Comparison of ENCODE assay signal across 7 cellular contexts in genomic region chr14:70188608-70189540, GRCh38. TPM values are rescaled to one million over a fixed set of nuclear protein-coding genes. Genes with fewer than 3 reads are reported as not detected.
DNase-seq lines count a peak whose midpoint lies in the region; ATAC-seq and TF ChIP-seq lines count a peak whose summit lies in the region.

A gene with protein sequence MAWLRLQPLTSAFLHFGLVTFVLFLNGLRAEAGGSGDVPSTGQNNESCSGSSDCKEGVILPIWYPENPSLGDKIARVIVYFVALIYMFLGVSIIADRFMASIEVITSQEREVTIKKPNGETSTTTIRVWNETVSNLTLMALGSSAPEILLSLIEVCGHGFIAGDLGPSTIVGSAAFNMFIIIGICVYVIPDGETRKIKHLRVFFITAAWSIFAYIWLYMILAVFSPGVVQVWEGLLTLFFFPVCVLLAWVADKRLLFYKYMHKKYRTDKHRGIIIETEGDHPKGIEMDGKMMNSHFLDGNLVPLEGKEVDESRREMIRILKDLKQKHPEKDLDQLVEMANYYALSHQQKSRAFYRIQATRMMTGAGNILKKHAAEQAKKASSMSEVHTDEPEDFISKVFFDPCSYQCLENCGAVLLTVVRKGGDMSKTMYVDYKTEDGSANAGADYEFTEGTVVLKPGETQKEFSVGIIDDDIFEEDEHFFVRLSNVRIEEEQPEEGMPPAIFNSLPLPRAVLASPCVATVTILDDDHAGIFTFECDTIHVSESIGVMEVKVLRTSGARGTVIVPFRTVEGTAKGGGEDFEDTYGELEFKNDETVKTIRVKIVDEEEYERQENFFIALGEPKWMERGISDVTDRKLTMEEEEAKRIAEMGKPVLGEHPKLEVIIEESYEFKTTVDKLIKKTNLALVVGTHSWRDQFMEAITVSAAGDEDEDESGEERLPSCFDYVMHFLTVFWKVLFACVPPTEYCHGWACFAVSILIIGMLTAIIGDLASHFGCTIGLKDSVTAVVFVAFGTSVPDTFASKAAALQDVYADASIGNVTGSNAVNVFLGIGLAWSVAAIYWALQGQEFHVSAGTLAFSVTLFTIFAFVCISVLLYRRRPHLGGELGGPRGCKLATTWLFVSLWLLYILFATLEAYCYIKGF (minus strand): TSS chr14:70188951. CDS start chr14:70168422, 20,529 bp downstream.

- no peak within 1 kb of the TSS for H3K27ac Mint-ChIP-seq in chondrocyte (ENCODE audit: unreplicated experiment)

- TF ChIP-seq POLR2A in GM10847 (IDR thresholded peaks at IDR 0.05; ENCODE audit: extremely low read depth, insufficient read length): peak; percentile 52
- TF ChIP-seq POLR2A in Peyer's patch (IDR thresholded peaks at IDR 0.05): no peak

- H3K4me3 ChIP-seq in Peyer's patch: peak within 1 kb of the TSS; percentile 15 to 56 (median 43)

- H3K36me3 ChIP-seq in Peyer's patch: no peaks in the 10 kb centered on the region

- H3K27me3 ChIP-seq in Peyer's patch: peaks cover 0 to 12% of the 10 kb centered on the region in 2 donors

- peaks cover 0 to 23% (median 7%) of the 10 kb centered on the region in 4 donors for H3K4me1 ChIP-seq in Peyer's patch

- peak within 1 kb of the TSS in 2 of 4 donors; percentile 13 to 41 for H3K27ac ChIP-seq in Peyer's patch

- no peaks in the 10 kb centered on the region for H3K9me3 ChIP-seq in Peyer's patch

- no peaks in the 10 kb centered on the region for H3K36me3 Mint-ChIP-seq in chondrocyte (ENCODE audit: low read depth)

- H3K4me3 Mint-ChIP-seq in chondrocyte (ENCODE audit: unreplicated experiment): peak within 1 kb of the TSS; percentile 78

- peak in 1 of 3 donors; percentile 52 for DNase-seq in Peyer's patch
- DNase-seq in chondrocyte (ENCODE audit: low spot score): no peak
- peak; percentile 49 for DNase-seq in kidney glomerular epithelial cell (lab: John Stamatoyannopoulos, UW)
- peak; percentile 18 for DNase-seq in stimulated activated CD4-positive, alpha-beta T cell treated with anti-CD3 and anti-CD28 coated beads, Interleukin-4, amount 100 ng/mL, for 1 hour
- DNase-seq in OCI-M1 (lab: John Stamatoyannopoulos, UW): no peak

- H3K27me3 Mint-ChIP-seq in chondrocyte (ENCODE audit: low read depth): peaks cover 34% of the 10 kb centered on the region

- ATAC-seq in HG03196 (IDR thresholded peaks at IDR 0.05; ENCODE audit: unreplicated experiment): peak; percentile 35

- no peaks in the 10 kb centered on the region for H3K9me3 Mint-ChIP-seq in chondrocyte (ENCODE audit: low read depth)

- TF ChIP-seq CTCF in Peyer's patch (IDR thresholded peaks at IDR 0.05) (no peak), chondrocyte (IDR thresholded peaks at IDR 0.05) (no peak)

- H3K4me1 Mint-ChIP-seq in chondrocyte (ENCODE audit: low read depth): peaks cover 23% of the 10 kb centered on the region

RNA-seq across cellular contexts. Expression of the gene that starts here (rescaled TPM):
- 1 to 10 TPM in 1 of 4 donors, under 1 TPM in 3; 0.18 to 4.1 (median 0.69) TPM for total RNA-seq in Peyer's patch
- 0.12 to 0.21 TPM (median 0.17 TPM) in 3 replicates for total RNA-seq in chondrocyte

Comparison
In these comparisons a context has a peak if more than half of its experiments do, and no peak if none do; other contexts are left out.
1. DNase-seq: peak in kidney glomerular epithelial cell (single experiment) and stimulated activated CD4-positive, alpha-beta T cell treated with anti-CD3 and anti-CD28 coated beads, Interleukin-4, amount 100 ng/mL, for 1 hour (single experiment); none in chondrocyte (single experiment) and OCI-M1 (single experiment).